Comparison of ENCODE assay signal across 9 cellular contexts in genomic region chr2:208320686-208321085, GRCh38. TPM values are rescaled to one million over a fixed set of nuclear protein-coding genes. Genes with fewer than 3 reads are reported as not detected.
DNase-seq lines count a peak whose midpoint lies in the region; ATAC-seq and TF ChIP-seq lines count a peak whose summit lies in the region.
"Had no signal": no experiment of that assay in that cellular context is flagged by ENCODE, and none has a peak within 500 bp of the region (broad histone marks: within the 10 kb centered on the region; RNA-seq: fewer than 3 reads in every experiment).

No MANE protein-coding gene starts in this region.

- H3K27ac Mint-ChIP-seq in activated naive CD4-positive, alpha-beta T cell treated with anti-CD3 and anti-CD28 coated beads, Interleukin-2, amount 50 U/mL, for 72 hours = no peak overlapping the region
- H3K27ac Mint-ChIP-seq in activated CD8-positive, alpha-beta T cell treated with anti-CD3 and anti-CD28 coated beads for 36 hours = no peak overlapping the region

- H3K4me1 Mint-ChIP-seq in activated CD8-positive, alpha-beta T cell treated with anti-CD3 and anti-CD28 coated beads for 36 hours (ENCODE audit: low read depth) = peaks cover 5% of the 10 kb centered on the region

- POLR2A ChIA-PET in activated CD8-positive, alpha-beta T cell treated with anti-CD3 and anti-CD28 coated beads for 36 hours (lab: Charles Lee) = no interaction called here

- DNase-seq in Ammon's horn (ENCODE audit: low spot score) = peak; percentile 30
- peak; percentile 26 for DNase-seq in hepatic stellate cell (ENCODE audit: low spot score)
- DNase-seq in glomerular visceral epithelial cell (ENCODE audit: extremely low spot score) = no peak
- DNase-seq in activated naive CD4-positive, alpha-beta T cell treated with anti-CD3 and anti-CD28 coated beads, Interleukin-2, amount 50 U/mL, for 72 hours (ENCODE audit: low spot score in 2 of 2) = no peak
- no peak for DNase-seq in SHP77 treated with DMSO at 0.1 percent for 48 hours (lab: John Stamatoyannopoulos, UW)
- no peak for DNase-seq in activated CD8-positive, alpha-beta T cell treated with anti-CD3 and anti-CD28 coated beads for 36 hours
- DNase-seq: CD4-positive, CD25-positive, alpha-beta regulatory T cell had no signal

- intact Hi-C loops in activated CD8-positive, alpha-beta T cell treated with anti-CD3 and anti-CD28 coated beads for 36 hours (cut with micrococcal nuclease) = no loop called here

- H3K9me3 Mint-ChIP-seq in activated naive CD4-positive, alpha-beta T cell treated with anti-CD3 and anti-CD28 coated beads, Interleukin-2, amount 50 U/mL, for 72 hours = no peaks in the 10 kb centered on the region
- H3K9me3 Mint-ChIP-seq in activated CD8-positive, alpha-beta T cell treated with anti-CD3 and anti-CD28 coated beads for 36 hours = no peaks in the 10 kb centered on the region
- H3K9me3 Mint-ChIP-seq: CD4-positive, CD25-positive, alpha-beta regulatory T cell had no signal

- no peaks in the 10 kb centered on the region for H3K27me3 Mint-ChIP-seq in activated CD8-positive, alpha-beta T cell treated with anti-CD3 and anti-CD28 coated beads for 36 hours
- H3K27me3 Mint-ChIP-seq: CD4-positive, CD25-positive, alpha-beta regulatory T cell had no signal

- TF ChIP-seq CTCF in activated CD8-positive, alpha-beta T cell treated with anti-CD3 and anti-CD28 coated beads for 36 hours (IDR thresholded peaks at IDR 0.05) = no peak

- no peak overlapping the region for H3K4me3 Mint-ChIP-seq in activated CD8-positive, alpha-beta T cell treated with anti-CD3 and anti-CD28 coated beads for 36 hours
- H3K4me3 Mint-ChIP-seq: CD4-positive, CD25-positive, alpha-beta regulatory T cell had no signal

- peaks cover 10 to 14% of the 10 kb centered on the region in 2 donors for H3K36me3 Mint-ChIP-seq in activated naive CD4-positive, alpha-beta T cell treated with anti-CD3 and anti-CD28 coated beads, Interleukin-2, amount 50 U/mL, for 72 hours
- peaks cover 43% of the 10 kb centered on the region for H3K36me3 Mint-ChIP-seq in activated CD8-positive, alpha-beta T cell treated with anti-CD3 and anti-CD28 coated beads for 36 hours (ENCODE audit: low read depth)

- CTCF ChIA-PET in activated CD8-positive, alpha-beta T cell treated with anti-CD3 and anti-CD28 coated beads for 36 hours (lab: Charles Lee) = interaction anchor here (1.1 kb wide), 1 partner anchor 145 kb away, joined by 5 read pairs; no protein-coding TSS in a partner anchor

- ATAC-seq in GM21447 (IDR thresholded peaks at IDR 0.05; ENCODE audit: unreplicated experiment) (peak; percentile 96), HG03565 (IDR thresholded peaks at IDR 0.05; ENCODE audit: unreplicated experiment) (peak; percentile 91)
- no peak for ATAC-seq in activated naive CD4-positive, alpha-beta T cell treated with anti-CD3 and anti-CD28 coated beads, Interleukin-2, amount 50 U/mL, for 72 hours
- no peak for ATAC-seq in activated CD8-positive, alpha-beta T cell treated with anti-CD3 and anti-CD28 coated beads for 36 hours

RNA-seq across cellular contexts. Expression of gene PIKFYVE, which starts 54.6 kb away (rescaled TPM):
- total RNA-seq in activated naive CD4-positive, alpha-beta T cell treated with anti-CD3 and anti-CD28 coated beads, Interleukin-2, amount 50 U/mL, for 72 hours = 10 to 100 TPM; 23.1 to 25.9 TPM
- 10 to 100 TPM; 16.4 to 16.9 TPM for total RNA-seq in activated CD8-positive, alpha-beta T cell treated with anti-CD3 and anti-CD28 coated beads for 36 hours

Comparison
In these comparisons a context has a peak if more than half of its experiments do, and no peak if none do; other contexts are left out.
1. DNase-seq: peak in Ammon's horn (single experiment) and hepatic stellate cell (single experiment); none in glomerular visceral epithelial cell (single experiment), activated naive CD4-positive, alpha-beta T cell treated with anti-CD3 and anti-CD28 coated beads, Interleukin-2, amount 50 U/mL, for 72 hours (0 of 2), SHP77 treated with DMSO at 0.1 percent for 48 hours (single experiment) and activated CD8-positive, alpha-beta T cell treated with anti-CD3 and anti-CD28 coated beads for 36 hours (single experiment).
2. ATAC-seq: peak in GM21447 (single experiment) and HG03565 (single experiment); none in activated naive CD4-positive, alpha-beta T cell treated with anti-CD3 and anti-CD28 coated beads, Interleukin-2, amount 50 U/mL, for 72 hours (0 of 2) and activated CD8-positive, alpha-beta T cell treated with anti-CD3 and anti-CD28 coated beads for 36 hours (single experiment).